In genomic region chr5:58842851-58843250, GRCh38 we compare ENCODE assay signal across 15 cellular contexts.
"Had no signal": no experiment of that assay in that cellular context is flagged by ENCODE, and none has a peak within 500 bp of the region (broad histone marks: within the 10 kb centered on the region; RNA-seq: fewer than 3 reads in every experiment).

No MANE protein-coding gene starts in this region.

- H3K4me2 ChIP-seq: hepatocyte had no signal

- H3K4me1 ChIP-seq: parathyroid adenoma, suprapubic skin had no signal

- H3K4me3 ChIP-seq: hepatocyte, suprapubic skin had no signal

- DNase-seq: activated CD4-positive, alpha-beta T cell treated with anti-CD3 and anti-CD28 coated beads, Interleukin-2, amount 50 U/mL, for 1 hour; activated T-cell treated with anti-CD3 and anti-CD28 coated beads for 4 hours; amygdala; midbrain; retina; T-helper 17 cell had no signal

- H3K4me3 Mint-ChIP-seq: activated naive CD4-positive, alpha-beta T cell treated with anti-CD3 and anti-CD28 coated beads, Interleukin-2, amount 50 U/mL, for 24 hours; brain; stimulated activated memory B cell treated with anti-CD40 and anti-IgM and Interleukin-4, amounts not matched to agents 10 μg/mL and 1 μg/mL and 100 μg/mL, for 72 hours; T-helper 17 cell; type B pancreatic cell had no signal

- H3K36me3 Mint-ChIP-seq: activated naive CD4-positive, alpha-beta T cell treated with anti-CD3 and anti-CD28 coated beads, Interleukin-2, amount 50 U/mL, for 24 hours; stimulated activated memory B cell treated with anti-CD40 and anti-IgM and Interleukin-4, amounts not matched to agents 10 μg/mL and 1 μg/mL and 100 μg/mL, for 72 hours; type B pancreatic cell had no signal

- H3K27me3 Mint-ChIP-seq: brain; stimulated activated memory B cell treated with anti-CD40 and anti-IgM and Interleukin-4, amounts not matched to agents 10 μg/mL and 1 μg/mL and 100 μg/mL, for 72 hours; type B pancreatic cell had no signal

- H3K27ac Mint-ChIP-seq: activated naive CD4-positive, alpha-beta T cell treated with anti-CD3 and anti-CD28 coated beads, Interleukin-2, amount 50 U/mL, for 24 hours; activated T-helper 2 cell treated with anti-CD3 and anti-CD28 coated beads, Interferon-gamma antibody, Interleukin-2, Interleukin-4, amounts not matched to agents 10 μg/mL and 5 μg/mL and 100 μg/mL, durations not matched to agents 14 hours and 24 hours and 36 hours; brain; stimulated activated memory B cell treated with anti-CD40 and anti-IgM and Interleukin-4, amounts not matched to agents 10 μg/mL and 1 μg/mL and 100 μg/mL, for 72 hours; T-helper 17 cell; type B pancreatic cell had no signal

- H3K4me1 Mint-ChIP-seq: activated naive CD4-positive, alpha-beta T cell treated with anti-CD3 and anti-CD28 coated beads, Interleukin-2, amount 50 U/mL, for 24 hours; stimulated activated memory B cell treated with anti-CD40 and anti-IgM and Interleukin-4, amounts not matched to agents 10 μg/mL and 1 μg/mL and 100 μg/mL, for 72 hours; T-helper 17 cell had no signal

- H3K27me3 ChIP-seq: hepatocyte, suprapubic skin had no signal

- H3K9me3 Mint-ChIP-seq: activated T-helper 2 cell treated with anti-CD3 and anti-CD28 coated beads, Interferon-gamma antibody, Interleukin-2, Interleukin-4, amounts not matched to agents 10 μg/mL and 5 μg/mL and 100 μg/mL, durations not matched to agents 14 hours and 24 hours and 36 hours had no signal

- H3K36me3 ChIP-seq: suprapubic skin had no signal

- H3K27ac ChIP-seq: hepatocyte, parathyroid adenoma, suprapubic skin had no signal

- ATAC-seq: esophagus mucosa; stimulated activated memory B cell treated with anti-CD40 and anti-IgM and Interleukin-4, amounts not matched to agents 10 μg/mL and 1 μg/mL and 100 μg/mL, for 72 hours; T-helper 17 cell had no signal
